8 cellular contexts compared by ENCODE assay signal in genomic region chr2:95403824-95404223, GRCh38. TPM values are rescaled to one million over a fixed set of nuclear protein-coding genes. Genes with fewer than 3 reads are reported as not detected.
DNase-seq lines count a peak whose midpoint lies in the region; ATAC-seq, FAIRE-seq and TF ChIP-seq lines count a peak whose summit lies in the region.
"Not testable (repeated sequence)": the region's sequence is repeated elsewhere in the genome, so short reads cannot be mapped to it uniquely, and the experiment has no call there.

No MANE protein-coding gene starts in this region.

- TF ChIP-seq POLR2A in H1 (IDR thresholded peaks at IDR 0.05; ENCODE audit: control extremely low read depth in 1 of 2, low read depth in 2 of 2, low read length in 2 of 2), result not testable (repeated sequence)

- not testable (repeated sequence) for H3K79me1 ChIP-seq in H1 (ENCODE audit: low read depth, low read length); neuronal stem cell (ENCODE audit: low read depth, low read length)

- not testable (repeated sequence) for H2BK12ac ChIP-seq in H1 (ENCODE audit: low read depth, low read length); neuronal stem cell (ENCODE audit: low read length)

- H3K4me3 ChIP-seq in Caco-2 (ENCODE audit: low read depth, low read length) (peak overlapping the region; percentile 89; the same call in 1 of the 2 replicates), LNCaP clone FGC (ENCODE audit: low read depth, low read length) (peak overlapping the region; percentile 98), H1 (ENCODE audit: extremely low read depth in 1 of 4, insufficient read depth in 2 of 4, low read depth in 3 of 4, low read length in 4 of 4) (peak overlapping the region in 2 of 4 experiments; percentile 80 to 96; a peak in 5 of 8 replicates), kidney (ENCODE audit: low read length in 2 of 2) (peak overlapping the region; percentile 87 to 95), neuronal stem cell (ENCODE audit: low read length in 2 of 2) (peak overlapping the region in 1 of 2 donors; percentile 95), upper lobe of right lung (peak overlapping the region; percentile 95)

- not testable (repeated sequence) for ATAC-seq in upper lobe of right lung

- not testable (repeated sequence) for H3K27ac ChIP-seq in H1 (ENCODE audit: low read depth, low read length); kidney (ENCODE audit: low read depth in 2 of 2, low read length in 2 of 2); neuronal stem cell (replicated peaks; ENCODE audit: low read length); upper lobe of right lung

- H3K4me2 ChIP-seq in H1 (ENCODE audit: insufficient read depth in 1 of 2, low read depth in 2 of 2, low read length in 2 of 2) (peak overlapping the region; percentile 2 to 87; a peak in 2 of 4 replicates), neuronal stem cell (ENCODE audit: insufficient read depth, low read length, poor library complexity, severe bottlenecking) (peak overlapping the region; percentile 2)

- TF ChIP-seq RAD21 in H1 (IDR thresholded peaks at IDR 0.05 in 1 of 2, conservative IDR thresholded peaks at IDR 0.05 in 1 of 2; ENCODE audit: low read depth in 2 of 2, low read length in 2 of 2), result not testable (repeated sequence)

- WGBS in H1 (ENCODE audit: extremely low coverage in 1 of 2, insufficient coverage in 1 of 2, insufficient read length in 1 of 2, insufficient replicate concordance in 2 of 2, low coverage in 1 of 2, low lambda C conversion rate in 2 of 2, missing lambda C conversion rate in 1 of 2), 2 experiments, result 91% methylated on average over 5 of the region's 5 CpGs; no CpG with 5 or more reads in 1 of the 2 experiments
- WGBS in neuronal stem cell (ENCODE audit: extremely low coverage in 2 of 2, insufficient read length in 2 of 2, insufficient replicate concordance in 1 of 2), 2 donors, result no CpG with 5 or more reads among the region's 5 CpGs

- FAIRE-seq in H1 (lab: Jason Lieb, UNC); kidney (lab: Jason Lieb, UNC): not testable (repeated sequence)

- not testable (repeated sequence) for H3K9me3 Mint-ChIP-seq in Caco-2 (ENCODE audit: unreplicated experiment); T-helper 2 cell treated with Interferon-gamma antibody and Interleukin-4, amounts not matched to agents 5 μg/mL and 100 μg/mL, for 36 hours; activated naive CD8-positive, alpha-beta T cell (ENCODE audit: low read depth)

- TF ChIP-seq CTCF in Caco-2 (IDR thresholded peaks at IDR 0.05; ENCODE audit: insufficient read depth in 1 of 2, low read depth in 1 of 2, low read length in 1 of 2, severe bottlenecking in 1 of 2, unreplicated experiment in 1 of 2); LNCaP clone FGC (IDR thresholded peaks at IDR 0.05; ENCODE audit: control insufficient read depth, extremely low read depth, insufficient read depth); H1 (IDR thresholded peaks at IDR 0.05; ENCODE audit: control extremely low read depth in 1 of 3, insufficient read depth in 1 of 3, low read depth in 1 of 3, low read length in 3 of 3); kidney (IDR thresholded peaks at IDR 0.05; ENCODE audit: borderline replicate concordance, extremely low read depth, insufficient read depth); upper lobe of right lung (IDR thresholded peaks at IDR 0.05): not testable (repeated sequence)

- H3K18ac ChIP-seq in H1 (ENCODE audit: extremely low read depth, low read length); neuronal stem cell (ENCODE audit: low read length): not testable (repeated sequence)

- POLR2A ChIA-PET in Caco-2 (lab: Charles Lee), result not testable (repeated sequence)
- POLR2A ChIA-PET in H1 (lab: Charles Lee; ENCODE audit: partially characterized antibody), result interaction anchor here (1.2 kb wide), 1 partner anchor 9 kb away, joined by 4 read pairs; no protein-coding TSS in a partner anchor

- intact Hi-C loops in Caco-2 (cut with micrococcal nuclease; ENCODE audit: unreplicated experiment); kidney (cut with DNase I); upper lobe of right lung (cut with DNase I): not testable (repeated sequence)

- H3K4me3 Mint-ChIP-seq in Caco-2 (ENCODE audit: unreplicated experiment), result peak overlapping the region; percentile 99
- H3K4me3 Mint-ChIP-seq in T-helper 2 cell treated with Interferon-gamma antibody and Interleukin-4, amounts not matched to agents 5 μg/mL and 100 μg/mL, for 36 hours, result peak overlapping the region; percentile 99
- peak overlapping the region; percentile 96 for H3K4me3 Mint-ChIP-seq in activated naive CD8-positive, alpha-beta T cell

- H4K8ac ChIP-seq in H1 (ENCODE audit: extremely low read depth, insufficient read depth, low read length); neuronal stem cell (ENCODE audit: low read depth, low read length): not testable (repeated sequence)

- H2AK5ac ChIP-seq in H1 (ENCODE audit: low read depth, low read length); neuronal stem cell (ENCODE audit: low read depth, low read length): not testable (repeated sequence)

- H3K14ac ChIP-seq in H1 (ENCODE audit: insufficient read length); neuronal stem cell (ENCODE audit: low read length): not testable (repeated sequence)

- DNase-seq in Caco-2, result peak in 1 of 2 experiments; percentile 19
- not testable (repeated sequence) for DNase-seq in LNCaP clone FGC (ENCODE audit: low read depth); T-helper 2 cell treated with Interferon-gamma antibody and Interleukin-4, amounts not matched to agents 5 μg/mL and 100 μg/mL, for 36 hours (ENCODE audit: low spot score); H1 (ENCODE audit: low read depth in 1 of 2, low spot score in 2 of 2); kidney; neuronal stem cell (ENCODE audit: low spot score); upper lobe of right lung

- H2BK20ac ChIP-seq in H1 (ENCODE audit: low read length), result not testable (repeated sequence)

- H3K23me2 ChIP-seq in H1 (ENCODE audit: low read depth, low read length), result not testable (repeated sequence)

- H3K36me3 Mint-ChIP-seq in Caco-2 (ENCODE audit: insufficient read depth, unreplicated experiment), result peaks cover 20% of the 10 kb centered on the region
- not testable (repeated sequence) for H3K36me3 Mint-ChIP-seq in T-helper 2 cell treated with Interferon-gamma antibody and Interleukin-4, amounts not matched to agents 5 μg/mL and 100 μg/mL, for 36 hours (ENCODE audit: low read depth); activated naive CD8-positive, alpha-beta T cell

- not testable (repeated sequence) for H3K23ac ChIP-seq in H1 (ENCODE audit: insufficient read length); neuronal stem cell (ENCODE audit: low read depth, low read length, poor library complexity)

- not testable (repeated sequence) for H3K9me3 ChIP-seq in Caco-2; H1 (ENCODE audit: insufficient read depth in 2 of 2, low read depth in 1 of 2, low read length in 1 of 2); kidney (ENCODE audit: control insufficient read depth in 1 of 2, low read length in 2 of 2); neuronal stem cell (replicated peaks in 1 of 2; ENCODE audit: control insufficient read depth in 2 of 2, insufficient read depth in 1 of 2, low read depth in 1 of 2, low read length in 2 of 2); upper lobe of right lung

- not testable (repeated sequence) for H2BK15ac ChIP-seq in H1 (ENCODE audit: low read length); neuronal stem cell (ENCODE audit: low read length)

- not testable (repeated sequence) for H3K36me3 ChIP-seq in Caco-2 (ENCODE audit: control insufficient read depth, insufficient read depth, low read length); H1 (ENCODE audit: control insufficient read depth in 2 of 4, insufficient read depth in 4 of 4, low read length in 3 of 4); kidney (ENCODE audit: control insufficient read depth in 1 of 2, insufficient read depth in 2 of 2, low read length in 2 of 2); upper lobe of right lung
- peaks cover 0 to 18% of the 10 kb centered on the region in 2 donors for H3K36me3 ChIP-seq in neuronal stem cell (replicated peaks in 1 of 2; ENCODE audit: control insufficient read depth in 2 of 2, insufficient read depth in 2 of 2, low read length in 2 of 2)

- not testable (repeated sequence) for H2AFZ ChIP-seq in H1 (ENCODE audit: low read length); neuronal stem cell (ENCODE audit: low read length)

- CTCF ChIA-PET in Caco-2 (lab: Charles Lee), result not testable (repeated sequence)
- CTCF ChIA-PET in H1 (lab: Charles Lee; ENCODE audit: partially characterized antibody), result interaction anchor here (1.2 to 2.1 kb wide), 3 partner anchors 10 to 58 kb away, joined by 6 to 7 read pairs (median 6); no protein-coding TSS in a partner anchor

- H3K27me3 Mint-ChIP-seq in Caco-2 (ENCODE audit: insufficient read depth, unreplicated experiment); T-helper 2 cell treated with Interferon-gamma antibody and Interleukin-4, amounts not matched to agents 5 μg/mL and 100 μg/mL, for 36 hours (ENCODE audit: low read depth); activated naive CD8-positive, alpha-beta T cell: not testable (repeated sequence)

- H4K91ac ChIP-seq in H1 (replicated peaks; ENCODE audit: insufficient read length, low read length); neuronal stem cell (ENCODE audit: low read depth, low read length, poor library complexity): not testable (repeated sequence)

- BruUV-seq in Caco-2 (replicated peaks; lab: Mats Ljungman, UMichigan), result TSS peak; percentile 60

- not testable (repeated sequence) for H3K4me1 Mint-ChIP-seq in Caco-2 (ENCODE audit: low read depth, unreplicated experiment)
- peaks cover 21% of the 10 kb centered on the region for H3K4me1 Mint-ChIP-seq in T-helper 2 cell treated with Interferon-gamma antibody and Interleukin-4, amounts not matched to agents 5 μg/mL and 100 μg/mL, for 36 hours (ENCODE audit: low read depth)
- peaks cover 21% of the 10 kb centered on the region for H3K4me1 Mint-ChIP-seq in activated naive CD8-positive, alpha-beta T cell (ENCODE audit: low read depth)

- not testable (repeated sequence) for TF ChIP-seq EP300 in H1 (IDR thresholded peaks at IDR 0.05; ENCODE audit: borderline replicate concordance in 1 of 2, low read depth in 2 of 2, low read length in 2 of 2)

- H4K5ac ChIP-seq in H1 (ENCODE audit: insufficient read length, low read depth, low read length), result not testable (repeated sequence)

- not testable (repeated sequence) for H3K4ac ChIP-seq in H1 (replicated peaks; ENCODE audit: insufficient read length, low read depth, low read length); neuronal stem cell (ENCODE audit: low read length)

- peaks cover 0 to 13% of the 10 kb centered on the region in 2 experiments; a peak in 2 of 4 replicates for H3K79me2 ChIP-seq in H1 (ENCODE audit: control insufficient read depth in 1 of 2, insufficient read depth in 2 of 2, low read length in 2 of 2)

- not testable (repeated sequence) for H4K20me1 ChIP-seq in H1 (replicated peaks in 1 of 2; ENCODE audit: control insufficient read depth in 1 of 2, insufficient read depth in 2 of 2, low read length in 2 of 2)

- H3K9ac ChIP-seq in H1 (replicated peaks in 1 of 4; ENCODE audit: extremely low read depth in 1 of 4, low read depth in 3 of 4, low read length in 3 of 4); neuronal stem cell (ENCODE audit: low read depth, low read length, poor library complexity): not testable (repeated sequence)
- H3K9ac ChIP-seq in kidney (ENCODE audit: low read length in 2 of 2), result peak overlapping the region in 1 of 2 donors; percentile 91

- not testable (repeated sequence) for H3K56ac ChIP-seq in H1 (replicated peaks; ENCODE audit: insufficient read length, low read depth, low read length)

- H3K27ac Mint-ChIP-seq in Caco-2 (ENCODE audit: unreplicated experiment); activated naive CD8-positive, alpha-beta T cell: not testable (repeated sequence)
- H3K27ac Mint-ChIP-seq in T-helper 2 cell treated with Interferon-gamma antibody and Interleukin-4, amounts not matched to agents 5 μg/mL and 100 μg/mL, for 36 hours, result peak overlapping the region; percentile 99

- not testable (repeated sequence) for H3K27me3 ChIP-seq in Caco-2 (replicated peaks; ENCODE audit: control insufficient read depth, insufficient read depth, low read length); H1 (replicated peaks in 1 of 4; ENCODE audit: control insufficient read depth in 3 of 4, extremely low read depth in 1 of 4, insufficient read depth in 3 of 4, low read length in 3 of 4); neuronal stem cell (ENCODE audit: control insufficient read depth in 3 of 3, insufficient read depth in 3 of 3, low read depth in 1 of 3, low read length in 3 of 3); upper lobe of right lung

- H3K4me1 ChIP-seq in Caco-2; H1 (replicated peaks in 1 of 4; ENCODE audit: control insufficient read depth in 3 of 4, insufficient read depth in 4 of 4, low read length in 3 of 4); neuronal stem cell (ENCODE audit: control insufficient read depth in 2 of 2, insufficient read depth in 1 of 2, low read depth in 1 of 2, low read length in 2 of 2): not testable (repeated sequence)
- H3K4me1 ChIP-seq in kidney (ENCODE audit: control insufficient read depth in 1 of 2, insufficient read depth in 1 of 2, low read depth in 1 of 2, low read length in 2 of 2) (peaks cover 13 to 16% of the 10 kb centered on the region in 2 donors), upper lobe of right lung (peaks cover 16% of the 10 kb centered on the region)

- not testable (repeated sequence) for H2BK120ac ChIP-seq in H1 (replicated peaks; ENCODE audit: low read depth, low read length); neuronal stem cell (ENCODE audit: low read depth, low read length)

- H2BK5ac ChIP-seq in H1 (ENCODE audit: low read depth, low read length); neuronal stem cell (ENCODE audit: low read length): not testable (repeated sequence)

RNA-seq across cellular contexts. Expression of gene FAHD2A, which starts 1.3 kb away (rescaled TPM):
- 23.8 and 26.8 TPM in 2 replicates for total RNA-seq in Caco-2 (2022)
- 25.8 and 26.7 TPM in 2 replicates for total RNA-seq in H1 (2021; fragmentation: NEBNext Ultra II Directional; extraction: Animal tissue kit (Norgen Biotek cat#: 25700))
- 24.2 and 28.6 TPM in 2 replicates for polyA plus RNA-seq in H1 (2011; rRNA removed)
- 35.7 TPM for polyA plus RNA-seq in H1 (2011; cell fraction: cytosol; rRNA removed)
- 57.5 TPM for polyA plus RNA-seq in H1 (2011; cell fraction: nucleus; rRNA removed)
- polyA plus RNA-seq in H1 (2012, experiment 1 of 2), result 21.9 to 28.1 TPM (median 26.1 TPM) in 4 replicates
- 23.9 TPM for polyA plus RNA-seq in H1 (2012, experiment 2 of 2)
- 17.4 TPM for polyA plus RNA-seq in H1 (2013, experiment 1 of 2)
- polyA plus RNA-seq in H1 (2013, experiment 2 of 2), result 16.6 TPM
- polyA minus RNA-seq in H1 (2011; rRNA and poly(A)+ RNA removed), result 28.0 and 35.5 TPM in 2 replicates
- 18.2 TPM for polyA minus RNA-seq in H1 (2011; cell fraction: cytosol; rRNA and poly(A)+ RNA removed)
- 32.5 TPM for polyA minus RNA-seq in H1 (2011; cell fraction: nucleus; rRNA and poly(A)+ RNA removed)
- total RNA-seq in kidney, result 24.9 TPM
- 64.9 TPM for polyA plus RNA-seq in kidney (ENCODE audit: insufficient read depth, low read depth, low replicate concordance)
- 19.9 TPM for polyA plus RNA-seq in neuronal stem cell (2013, experiment 1 of 2)
- 18.9 TPM for polyA plus RNA-seq in neuronal stem cell (2013, experiment 2 of 2)
- 22.8 TPM for total RNA-seq in upper lobe of right lung
